27 cellular contexts compared by ENCODE assay signal in genomic region chr17:32660496-32660895, GRCh38.
"Had no signal": no experiment of that assay in that cellular context is flagged by ENCODE, and none has a peak within 500 bp of the region (broad histone marks: within the 10 kb centered on the region; RNA-seq: fewer than 3 reads in every experiment).

No MANE protein-coding gene starts in this region.

- DNase-seq: activated CD4-positive, alpha-beta memory T cell treated with anti-CD3 and anti-CD28 coated beads, Interleukin-2, amount 10 ng/mL, durations not matched to agents 7 days and 5 days; activated CD4-positive, alpha-beta T cell treated with anti-CD3 and anti-CD28 coated beads for 1 hour; activated CD4-positive, alpha-beta T cell treated with anti-CD3 and anti-CD28 coated beads for 48 hours; activated CD4-positive, CD25-positive, alpha-beta regulatory T cell; activated CD8-positive, alpha-beta memory T cell treated with anti-CD3 and anti-CD28 coated beads for 24 hours; activated CD8-positive, alpha-beta memory T cell treated with anti-CD3 and anti-CD28 coated beads, Interleukin-2, amount 10 ng/mL, durations not matched to agents 7 days and 5 days; activated CD8-positive, alpha-beta memory T cell treated with anti-CD3 and anti-CD28 coated beads, Interleukin-2, amount 50 U/mL, for 48 hours; activated gamma-delta T cell; activated naive CD4-positive, alpha-beta T cell treated with Interleukin-2 at 50 U/mL for 16 hours; activated naive CD8-positive, alpha-beta T cell treated with anti-CD3 and anti-CD28 coated beads, Interleukin-2, amount 10 ng/mL, durations not matched to agents 7 days and 5 days; body of pancreas; caudate nucleus; MM.1S; MV-4-11; NCI-H1092; NCI-H1436 treated with DMSO at 0.1 percent for 48 hours; NCI-H1694 treated with DMSO at 0.1 percent for 48 hours; NCI-H2029; NCI-H345; NCI-H510A; NCI-H526; NCI-H748 treated with DMSO at 0.1 percent for 48 hours; NK-92 treated with Interleukin-12 subunit alpha and Interleukin-12 subunit beta, amount 100 ng/mL, for 24 hours; Right ventricle myocardium superior; T1000; WERI-Rb-1 had no signal

- H3K4me3 ChIP-seq: body of pancreas had no signal

- H3K27ac ChIP-seq: body of pancreas, KMS-11, WERI-Rb-1 had no signal
